In genomic region chr12:130307859-130308258, GRCh38 we compare ENCODE assay signal across 24 cellular contexts. TPM values are rescaled to one million over a fixed set of nuclear protein-coding genes. Genes with fewer than 3 reads are reported as not detected.
DNase-seq lines count a peak whose midpoint lies in the region; ATAC-seq and TF ChIP-seq lines count a peak whose summit lies in the region.
"Had no signal": no experiment of that assay in that cellular context is flagged by ENCODE, and none has a peak within 500 bp of the region (broad histone marks: within the 10 kb centered on the region; RNA-seq: fewer than 3 reads in every experiment).

No MANE protein-coding gene starts in this region.

- no peak overlapping the region for H3K4me3 ChIP-seq in esophagus muscularis mucosa
- H3K4me3 ChIP-seq: BLaER1, GM12878 had no signal

- H3K9me3 ChIP-seq in esophagus muscularis mucosa = no peaks in the 10 kb centered on the region
- H3K9me3 ChIP-seq: BE2C, BLaER1 had no signal

- TF ChIP-seq CTCF in natural killer cell (IDR thresholded peaks at IDR 0.05) (no peak), esophagus muscularis mucosa (IDR thresholded peaks at IDR 0.05) (no peak), progenitor cell of endocrine pancreas (IDR thresholded peaks at IDR 0.05; ENCODE audit: unreplicated experiment) (no peak)

- H3K27me3 ChIP-seq in esophagus muscularis mucosa = peaks cover 0 to 12% (median 0%) of the 10 kb centered on the region in 4 donors
- H3K27me3 ChIP-seq: BLaER1 had no signal

- WGBS in esophagus muscularis mucosa = 86% methylated on average over 12 of the region's 14 CpGs

- no peaks in the 10 kb centered on the region for H3K9me3 Mint-ChIP-seq in natural killer cell treated with Interleukin-12 subunit alpha and Interleukin-12 subunit beta and Interleukin-15 and Interleukin-18, amount 100 ng/mL, for 72 hours
- H3K9me3 Mint-ChIP-seq in natural killer cell = no peaks in the 10 kb centered on the region
- no peaks in the 10 kb centered on the region for H3K9me3 Mint-ChIP-seq in progenitor cell of endocrine pancreas (ENCODE audit: low read depth)

- H3K4me3 Mint-ChIP-seq in natural killer cell treated with Interleukin-12 subunit alpha and Interleukin-12 subunit beta and Interleukin-15 and Interleukin-18, amount 100 ng/mL, for 72 hours = no peak overlapping the region
- no peak overlapping the region for H3K4me3 Mint-ChIP-seq in natural killer cell
- no peak overlapping the region for H3K4me3 Mint-ChIP-seq in progenitor cell of endocrine pancreas (ENCODE audit: low read depth)
- H3K4me3 Mint-ChIP-seq: CD14-positive monocyte; CD4-positive, alpha-beta memory T cell; CD4-positive, CD25-positive, alpha-beta regulatory T cell; CD8-positive, alpha-beta memory T cell had no signal

- no peak overlapping the region for H3K27ac Mint-ChIP-seq in natural killer cell treated with Interleukin-12 subunit alpha and Interleukin-12 subunit beta and Interleukin-15 and Interleukin-18, amount 100 ng/mL, for 72 hours
- no peak overlapping the region for H3K27ac Mint-ChIP-seq in natural killer cell
- no peak overlapping the region for H3K27ac Mint-ChIP-seq in progenitor cell of endocrine pancreas
- H3K27ac Mint-ChIP-seq: CD14-positive monocyte; CD4-positive, alpha-beta memory T cell; CD4-positive, CD25-positive, alpha-beta regulatory T cell; CD8-positive, alpha-beta memory T cell had no signal

- no peaks in the 10 kb centered on the region for H3K36me3 ChIP-seq in esophagus muscularis mucosa
- H3K36me3 ChIP-seq: BE2C, BLaER1 had no signal

- no peaks in the 10 kb centered on the region for H3K4me1 Mint-ChIP-seq in natural killer cell treated with Interleukin-12 subunit alpha and Interleukin-12 subunit beta and Interleukin-15 and Interleukin-18, amount 100 ng/mL, for 72 hours (ENCODE audit: low read depth in 2 of 2)
- H3K4me1 Mint-ChIP-seq in natural killer cell = no peaks in the 10 kb centered on the region
- H3K4me1 Mint-ChIP-seq in progenitor cell of endocrine pancreas (ENCODE audit: low read depth) = no peaks in the 10 kb centered on the region
- H3K4me1 Mint-ChIP-seq: CD14-positive monocyte; CD4-positive, alpha-beta memory T cell; CD4-positive, CD25-positive, alpha-beta regulatory T cell; CD8-positive, alpha-beta memory T cell had no signal

- H3K27me3 Mint-ChIP-seq in natural killer cell treated with Interleukin-12 subunit alpha and Interleukin-12 subunit beta and Interleukin-15 and Interleukin-18, amount 100 ng/mL, for 72 hours = peaks cover 4 to 5% of the 10 kb centered on the region in 2 donors
- H3K27me3 Mint-ChIP-seq in natural killer cell (ENCODE audit: low read depth in 2 of 2) = peaks cover 0 to 9% of the 10 kb centered on the region in 2 donors
- H3K27me3 Mint-ChIP-seq in progenitor cell of endocrine pancreas = peaks cover 66% of the 10 kb centered on the region
- H3K27me3 Mint-ChIP-seq: CD4-positive, CD25-positive, alpha-beta regulatory T cell had no signal

- POLR2A ChIA-PET in HEK293T (lab: Yijun Ruan, JAX) = no interaction called here

- CTCF ChIA-PET in HEK293T (lab: Yijun Ruan, JAX) = no interaction called here

- H3K36me3 Mint-ChIP-seq in natural killer cell treated with Interleukin-12 subunit alpha and Interleukin-12 subunit beta and Interleukin-15 and Interleukin-18, amount 100 ng/mL, for 72 hours = no peaks in the 10 kb centered on the region
- H3K36me3 Mint-ChIP-seq in natural killer cell (no peaks in the 10 kb centered on the region), progenitor cell of endocrine pancreas (ENCODE audit: insufficient read depth) (no peaks in the 10 kb centered on the region)
- H3K36me3 Mint-ChIP-seq: CD14-positive monocyte; CD4-positive, alpha-beta memory T cell; CD4-positive, CD25-positive, alpha-beta regulatory T cell; CD8-positive, alpha-beta memory T cell had no signal

- peak; percentile 11 to 52 for ATAC-seq in natural killer cell treated with Interleukin-12 subunit alpha and Interleukin-12 subunit beta and Interleukin-15 and Interleukin-18, amount 100 ng/mL, for 72 hours
- no peak for ATAC-seq in natural killer cell
- ATAC-seq: GM12878 had no signal

- peaks cover 0 to 12% (median 0%) of the 10 kb centered on the region in 4 donors for H3K4me1 ChIP-seq in esophagus muscularis mucosa
- H3K4me1 ChIP-seq: BE2C had no signal

- DNase-seq in natural killer cell treated with Interleukin-12 subunit alpha and Interleukin-12 subunit beta and Interleukin-15 and Interleukin-18, amount 100 ng/mL, for 72 hours (ENCODE audit: low spot score) = no peak
- no peak for DNase-seq in natural killer cell
- DNase-seq in esophagus muscularis mucosa (ENCODE audit: extremely low spot score) = peak; percentile 80
- no peak for DNase-seq in progenitor cell of endocrine pancreas (ENCODE audit: low spot score, unreplicated experiment)
- no peak for DNase-seq in HEK293T (ENCODE audit: extremely low spot score)
- DNase-seq: 8988T; ACHN; BE2C; C1 segment of cervical spinal cord; CD4-positive, alpha-beta memory T cell; CD4-positive, CD25-positive, alpha-beta regulatory T cell; CD8-positive, alpha-beta memory T cell; COR-L47; DMS 273 treated with DMSO at 0.1 percent for 48 hours; DMS153; DMS53; DMS79; DND-41; EL; GDM1 had no signal

- no peak overlapping the region for H3K27ac ChIP-seq in esophagus muscularis mucosa (replicated peaks in 1 of 4)
- H3K27ac ChIP-seq: BLaER1 had no signal

- no peak for TF ChIP-seq EP300 in esophagus muscularis mucosa (IDR thresholded peaks at IDR 0.05)

- no peak for TF ChIP-seq POLR2A in esophagus muscularis mucosa (IDR thresholded peaks at IDR 0.05; ENCODE audit: low read depth)

- intact Hi-C loops in natural killer cell (cut with micrococcal nuclease) (no loop called here), esophagus muscularis mucosa (cut with DNase I) (no loop called here)

TF ChIP-seq in HEK293T, 16 proteins besides CTCF, POLR2A, EP300 and RAD21:
- TF ChIP-seq NFRKB (IDR thresholded peaks at IDR 0.05) (no peak), FOXM1 (IDR thresholded peaks at IDR 0.05; ENCODE audit: borderline replicate concordance) (no peak), HDGF (IDR thresholded peaks at IDR 0.05; ENCODE audit: borderline replicate concordance) (no peak), SUZ12 (IDR thresholded peaks at IDR 0.05) (no peak), ZNF384 (IDR thresholded peaks at IDR 0.05) (no peak), SP1 (IDR thresholded peaks at IDR 0.05) (no peak)
TF ChIP-seq in HEK293T: peak in this region for 0.

RNA-seq across cellular contexts. Expression of gene PIWIL1, which starts 29.8 kb away (rescaled TPM):
- total RNA-seq in natural killer cell treated with Interleukin-12 subunit alpha and Interleukin-12 subunit beta and Interleukin-15 and Interleukin-18, amount 100 ng/mL, for 72 hours = not detected
- total RNA-seq in natural killer cell = not detected
- under 1 TPM in 1 of 4 donors, not detected in 3; under 0.01 TPM for total RNA-seq in esophagus muscularis mucosa
- not detected in 2 replicates for total RNA-seq in progenitor cell of endocrine pancreas
- total RNA-seq: A673; CD4-positive, alpha-beta memory T cell; CD4-positive, CD25-positive, alpha-beta regulatory T cell; CD8-positive, alpha-beta memory T cell; GM12878 had no signal

Comparison
In these comparisons a context has a peak if more than half of its experiments do, and no peak if none do; other contexts are left out.
1. ATAC-seq: peak in natural killer cell treated with Interleukin-12 subunit alpha and Interleukin-12 subunit beta and Interleukin-15 and Interleukin-18, amount 100 ng/mL, for 72 hours (2 of 2); none in natural killer cell (0 of 3).